14 cellular contexts compared by ENCODE assay signal in the genomic region with DNA sequence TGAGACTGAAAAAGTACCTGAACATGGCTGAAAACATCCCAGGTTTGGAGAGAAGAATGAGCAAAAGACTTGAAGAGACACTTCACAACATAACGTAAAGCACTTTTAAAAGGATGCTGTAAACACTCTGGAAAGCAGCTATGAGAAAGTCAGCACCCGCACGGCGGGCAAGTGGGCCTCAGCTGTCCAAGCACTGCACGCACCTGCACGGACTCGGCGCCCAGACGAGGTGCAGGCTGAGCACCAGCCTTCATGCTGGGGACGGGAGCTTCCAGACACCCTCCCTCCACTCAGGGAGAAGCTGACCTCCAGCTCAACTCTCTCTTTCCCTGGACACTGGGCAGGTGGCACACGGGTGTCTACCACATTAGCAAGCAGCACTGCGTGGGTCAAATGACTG.
"Had no signal": no experiment of that assay in that cellular context is flagged by ENCODE, and none has a peak within 500 bp of the region (broad histone marks: within the 10 kb centered on the region; RNA-seq: fewer than 3 reads in every experiment).

No MANE protein-coding gene starts in this region.

- ATAC-seq: pancreas, WTC11 had no signal

- H3K27ac Mint-ChIP-seq: activated naive CD4-positive, alpha-beta T cell treated with anti-CD3 and anti-CD28 coated beads, Interleukin-2, amount 50 U/mL, for 24 hours; brain; dendritic cell treated with granulocyte-macrophage colony-stimulating factor and Interleukin-4, amounts not matched to agents 40 ng/mL and 50 ng/mL, for 4 days; WTC11 had no signal

- H3K4me3 Mint-ChIP-seq: activated naive CD4-positive, alpha-beta T cell treated with anti-CD3 and anti-CD28 coated beads, Interleukin-2, amount 50 U/mL, for 24 hours; brain; dendritic cell treated with granulocyte-macrophage colony-stimulating factor and Interleukin-4, amounts not matched to agents 40 ng/mL and 50 ng/mL, for 4 days; WTC11 had no signal

- H3K27me3 Mint-ChIP-seq: activated naive CD4-positive, alpha-beta T cell treated with anti-CD3 and anti-CD28 coated beads, Interleukin-2, amount 50 U/mL, for 24 hours; dendritic cell treated with granulocyte-macrophage colony-stimulating factor and Interleukin-4, amounts not matched to agents 40 ng/mL and 50 ng/mL, for 4 days had no signal

- H3K4me1 Mint-ChIP-seq: brain, WTC11 had no signal

- H3K9me3 Mint-ChIP-seq: activated naive CD4-positive, alpha-beta T cell treated with anti-CD3 and anti-CD28 coated beads, Interleukin-2, amount 50 U/mL, for 24 hours; brain; dendritic cell treated with granulocyte-macrophage colony-stimulating factor and Interleukin-4, amounts not matched to agents 40 ng/mL and 50 ng/mL, for 4 days; WTC11 had no signal

- DNase-seq: activated CD4-positive, alpha-beta T cell treated with anti-CD3 and anti-CD28 coated beads, Interleukin-2, amount 50 U/mL, for 1 hour; activated CD8-positive, alpha-beta memory T cell treated with anti-CD3 and anti-CD28 coated beads, Interleukin-2, amount 50 U/mL, for 48 hours; amygdala; hippocampal formation; kidney glomerular epithelial cell; pancreas; stimulated activated CD4-positive, alpha-beta T cell treated with anti-CD3 and anti-CD28 coated beads, Interleukin-4, amount 100 ng/mL, for 4 hours; SW 1271; thyroid gland; uterus had no signal
